ENCODE assay signal across 23 cellular contexts in genomic region chr11:8899119-8899753, GRCh38. TPM values are rescaled to one million over a fixed set of nuclear protein-coding genes. Genes with fewer than 3 reads are reported as not detected.
"Had no signal": no experiment of that assay in that cellular context is flagged by ENCODE, and none has a peak within 500 bp of the region (broad histone marks: within the 10 kb centered on the region; RNA-seq: fewer than 3 reads in every experiment).

No MANE protein-coding gene starts in this region.

- ATAC-seq: T-helper 17 cell had no signal

- H3K4me2 ChIP-seq: KMS-11, SK-N-SH had no signal

- H3K9ac ChIP-seq: KMS-11, SK-N-SH had no signal

- H3K9me2 ChIP-seq: SK-N-SH had no signal

- H3K27ac ChIP-seq: KMS-11, RWPE1 had no signal

- DNase-seq: IMR-90, NCI-H1092, NCI-H1105 treated with DMSO at 0.1 percent for 48 hours, NCI-H1436 treated with DMSO at 0.1 percent for 48 hours, NCI-H1694, NCI-H187 treated with DMSO at 0.1 percent for 48 hours, NCI-H2029 treated with DMSO at 0.1 percent for 48 hours, NCI-H2107, NCI-H2227 treated with DMSO at 0.1 percent for 48 hours, NCI-H524, NCI-H526 treated with DMSO at 0.1 percent for 48 hours, NCI-H774, SHP77, SK-N-SH, T-helper 1 cell, T-helper 17 cell had no signal

RNA-seq across cellular contexts. Expression of gene C11orf16, which starts 33.5 kb away (rescaled TPM):
- total RNA-seq: HT-29, IMR-90, LHCN-M2, MCF 10A, NCI-H460, SK-MEL-5, T-helper 17 cell had no signal
- polyA plus RNA-seq: IMR-90, SK-N-SH had no signal

RNA-seq across cellular contexts. Expression of gene ASCL3, which starts 43.6 kb away (rescaled TPM):
- total RNA-seq: HT-29, IMR-90, LHCN-M2, MCF 10A, NCI-H460, SK-MEL-5, T-helper 17 cell had no signal
- polyA plus RNA-seq: IMR-90, SK-N-SH had no signal
